In the genomic region with DNA sequence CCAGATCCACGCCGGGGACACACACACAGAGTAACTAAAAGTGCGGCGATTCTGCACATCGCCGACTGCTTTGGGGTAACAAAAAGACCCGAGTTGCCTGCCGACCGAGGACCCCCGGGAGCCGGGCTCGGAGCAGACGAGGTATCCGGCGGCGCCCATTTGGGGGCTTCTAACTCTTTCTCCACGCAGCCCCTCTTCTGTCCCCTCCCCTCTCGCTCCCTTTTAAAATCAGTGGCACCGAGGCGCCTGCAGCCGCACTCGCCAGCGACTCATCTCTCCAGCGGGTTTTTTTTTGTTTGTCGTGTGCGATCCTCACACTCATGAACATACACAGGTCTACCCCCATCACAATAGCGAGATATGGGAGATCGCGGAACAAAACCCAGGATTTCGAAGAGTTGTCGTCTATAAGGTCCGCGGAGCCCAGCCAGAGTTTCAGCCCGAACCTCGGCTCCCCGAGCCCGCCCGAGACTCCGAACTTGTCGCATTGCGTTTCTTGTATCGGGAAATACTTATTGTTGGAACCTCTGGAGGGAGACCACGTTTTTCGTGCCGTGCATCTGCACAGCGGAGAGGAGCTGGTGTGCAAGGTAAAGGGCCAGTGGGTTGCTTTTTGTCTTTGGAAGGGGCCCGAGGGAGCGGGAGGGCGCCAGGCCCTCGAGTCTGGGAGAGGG, we compare ENCODE assay signal across 8 cellular contexts. TPM values are rescaled to one million over a fixed set of nuclear protein-coding genes. Genes with fewer than 3 reads are reported as not detected.
A peak's percentile ranks its signal among the peaks of the same experiment; 100 is the strongest.
DNase-seq lines count a peak whose midpoint lies in the region; ATAC-seq and TF ChIP-seq lines count a peak whose summit lies in the region.

No MANE protein-coding gene starts in this region.

- H3K9me2 ChIP-seq in GM23248 (ENCODE audit: insufficient read depth) (no peaks in the 10 kb centered on the region), SU-DHL-6 (replicated peaks; ENCODE audit: insufficient read depth, low read length) (no peaks in the 10 kb centered on the region)

- H3K4me1 ChIP-seq in A673 (ENCODE audit: insufficient read depth, low read length, poor library complexity, severe bottlenecking) = peaks cover 45% of the 10 kb centered on the region
- H3K4me1 ChIP-seq in GM23248 (ENCODE audit: insufficient read depth) = peaks cover 44% of the 10 kb centered on the region
- H3K4me1 ChIP-seq in liver (ENCODE audit: control insufficient read depth in 4 of 4, insufficient read depth in 4 of 4, low read length in 3 of 4) = peaks cover 3 to 19% (median 12%) of the 10 kb centered on the region in 4 donors

- in situ Hi-C loops in GM23248 (cut with MboI) = loop anchor here (10.0 kb wide), 3 partner anchors 287 to 883 kb away; no protein-coding TSS in a partner anchor

- peak in 1 of 2 donors; percentile 7 for TF ChIP-seq RAD21 in liver (IDR thresholded peaks at IDR 0.05)

- H3K36me3 ChIP-seq in A673 (ENCODE audit: insufficient read depth, low read length, poor library complexity, severe bottlenecking) (peaks cover 3% of the 10 kb centered on the region), GM23248 (ENCODE audit: low read depth) (no peaks in the 10 kb centered on the region; the same call in 1 of the 2 replicates), SU-DHL-6 (ENCODE audit: low read length) (peaks cover 7% of the 10 kb centered on the region; the same call in 1 of the 2 replicates), liver (ENCODE audit: control insufficient read depth in 4 of 4, insufficient read depth in 3 of 4, low read depth in 1 of 4, low read length in 3 of 4) (no peaks in the 10 kb centered on the region)

- no peaks in the 10 kb centered on the region for H3K9me3 ChIP-seq in A673 (ENCODE audit: low read depth, low read length, poor library complexity, severe bottlenecking)
- no peaks in the 10 kb centered on the region for H3K9me3 ChIP-seq in GM23248 (ENCODE audit: low read depth)
- H3K9me3 ChIP-seq in SU-DHL-6 (ENCODE audit: insufficient read depth, low read length) = no peaks in the 10 kb centered on the region
- no peaks in the 10 kb centered on the region for H3K9me3 ChIP-seq in liver (ENCODE audit: control insufficient read depth in 4 of 4, low read length in 3 of 4)

- intact Hi-C loops in A673 (cut with micrococcal nuclease; ENCODE audit: unreplicated experiment) = loop anchor here (2.0 to 5.0 kb wide), 5 partner anchors 106 to 855 kb away; no protein-coding TSS in a partner anchor

- H3K9ac ChIP-seq in GM23248 = peak overlapping the region; percentile 86
- H3K9ac ChIP-seq in SU-DHL-6 (ENCODE audit: low read length) = peak overlapping the region; percentile 91
- peak overlapping the region; percentile 67 to 78 for H3K9ac ChIP-seq in liver (ENCODE audit: low read depth in 1 of 2, low read length in 2 of 2)

- ATAC-seq in HG02759 (IDR thresholded peaks at IDR 0.05; ENCODE audit: unreplicated experiment) (no peak), GM21723 (IDR thresholded peaks at IDR 0.05; ENCODE audit: unreplicated experiment) (no peak)

- H3F3A ChIP-seq in GM23248 (ENCODE audit: insufficient read depth) = peaks cover 65% of the 10 kb centered on the region
- peaks cover 13% of the 10 kb centered on the region; the same call in 1 of the 2 replicates for H3F3A ChIP-seq in SU-DHL-6 (ENCODE audit: insufficient read depth)

- H2AFZ ChIP-seq in GM23248 = peak overlapping the region; percentile 79
- H2AFZ ChIP-seq in SU-DHL-6 (ENCODE audit: low read depth, low read length, severe bottlenecking) = peak overlapping the region; percentile 7

- WGBS in GM23248 (ENCODE audit: low coverage in 1 of 2, low lambda C conversion rate in 2 of 2, missing lambda C conversion rate in 2 of 2), 2 experiments = 1% methylated on average over 50 of the region's 50 CpGs
- 4% methylated on average over 50 of the region's 50 CpGs for WGBS in liver

- CTCF ChIA-PET in A673 (lab: Charles Lee) = interaction anchor here (0.5 to 3.1 kb wide), 12 partner anchors 56 to 889 kb away, joined by 3 to 13 read pairs (median 3); no protein-coding TSS in a partner anchor

- DNase-seq in A673 (ENCODE audit: low spot score) (peak; percentile 65), GM23248 (peak; percentile 65), caudate nucleus (lab: John Stamatoyannopoulos, UW) (no peak)
- peak; percentile 8 to 68 (median 28) for DNase-seq in stimulated activated naive CD4-positive, alpha-beta T cell (lab: John Stamatoyannopoulos, UW)

- H3K4me2 ChIP-seq in GM23248 (ENCODE audit: unreplicated experiment) = peak overlapping the region; percentile 92
- peak overlapping the region; percentile 64 for H3K4me2 ChIP-seq in SU-DHL-6 (ENCODE audit: low read depth, low read length, poor library complexity, severe bottlenecking)

- POLR2A ChIA-PET in A673 (lab: Charles Lee; ENCODE audit: low non-redundant PET) = no interaction called here

- no peaks in the 10 kb centered on the region for H3K27me3 ChIP-seq in A673 (replicated peaks; ENCODE audit: insufficient read depth, low read depth, low read length, poor library complexity)
- no peaks in the 10 kb centered on the region for H3K27me3 ChIP-seq in GM23248 (replicated peaks; ENCODE audit: insufficient read depth)
- no peaks in the 10 kb centered on the region for H3K27me3 ChIP-seq in SU-DHL-6 (ENCODE audit: low read length)
- no peaks in the 10 kb centered on the region for H3K27me3 ChIP-seq in liver (ENCODE audit: control insufficient read depth in 4 of 4, insufficient read depth in 4 of 4, low read length in 3 of 4)

- H4K20me1 ChIP-seq in GM23248 (ENCODE audit: insufficient read depth) (peaks cover 4% of the 10 kb centered on the region; the same call in 1 of the 2 replicates), SU-DHL-6 (ENCODE audit: low read depth, low read length) (peaks cover 17% of the 10 kb centered on the region; the same call in 1 of the 2 replicates)

- H3K79me2 ChIP-seq in GM23248 (ENCODE audit: insufficient read depth) (peaks cover 54% of the 10 kb centered on the region), SU-DHL-6 (ENCODE audit: insufficient read depth, low read length) (peaks cover 67% of the 10 kb centered on the region)

- peak overlapping the region; percentile 88 for H3K27ac ChIP-seq in A673 (ENCODE audit: low read depth, low read length, poor library complexity, severe bottlenecking)
- peak overlapping the region; percentile 66 for H3K27ac ChIP-seq in GM23248
- peak overlapping the region; percentile 86 for H3K27ac ChIP-seq in SU-DHL-6 (ENCODE audit: low read depth, low read length)
- peak overlapping the region; percentile 76 for H3K27ac ChIP-seq in caudate nucleus (ENCODE audit: low read depth, low read length)
- peak overlapping the region; percentile 92 to 96 for H3K27ac ChIP-seq in liver (ENCODE audit: low read depth in 1 of 2, low read length in 2 of 2)

- TSS peak; percentile 22 for BruUV-seq in A673 (replicated peaks; lab: Mats Ljungman, UMichigan)

- H3K4me3 ChIP-seq in A673 (ENCODE audit: low read depth, low read length, poor library complexity, severe bottlenecking) (peak overlapping the region; percentile 87), GM23248 (peak overlapping the region; percentile 98), SU-DHL-6 (ENCODE audit: insufficient read depth, low read length, poor library complexity, severe bottlenecking) (peak overlapping the region; percentile 95), liver (ENCODE audit: low read depth in 1 of 3, low read length in 3 of 3) (peak overlapping the region; percentile 67 to 85 (median 76))

- TF ChIP-seq CTCF in A673 (conservative IDR thresholded peaks at IDR 0.05; ENCODE audit: low read depth, low read length) = no peak
- no peak for TF ChIP-seq CTCF in SU-DHL-6 (IDR thresholded peaks at IDR 0.05; ENCODE audit: insufficient read depth, low read length, poor library complexity, severe bottlenecking)
- no peak for TF ChIP-seq CTCF in liver (IDR thresholded peaks at IDR 0.05; ENCODE audit: low read depth, low read length, missing input control)

TF ChIP-seq in liver, 16 proteins besides CTCF, POLR2A, EP300 and RAD21:
- TF ChIP-seq JUND (IDR thresholded peaks at IDR 0.05) (no peak), YY1 (IDR thresholded peaks at IDR 0.05) (no peak), FOXA2 (IDR thresholded peaks at IDR 0.05) (no peak)
TF ChIP-seq in liver: peak in this region for 0.

RNA-seq across cellular contexts. Expression of a gene that starts 1.4 kb away (rescaled TPM):
- 92.3 and 100.0 TPM in 2 replicates for total RNA-seq in A673 (2021)
- total RNA-seq in GM23248 (2014; rRNA removed; shearing (Covaris generic)) = 43.8 and 46.9 TPM in 2 replicates
- 31.5 and 32.1 TPM in 2 replicates for polyA plus RNA-seq in GM23248 (2016; fragmentation: Nextera tagmentation; extraction: Ambion mirVana)
- total RNA-seq in liver = 10 to 100 TPM; 15.7 to 27.8 TPM
- polyA plus RNA-seq in liver = 1 to 10 TPM; 6.7 to 9.0 TPM

Comparison
In these comparisons a context has a peak if more than half of its experiments do, and no peak if none do; other contexts are left out.
1. DNase-seq: peak in A673 (single experiment), GM23248 (single experiment) and stimulated activated naive CD4-positive, alpha-beta T cell (6 of 6); none in caudate nucleus (0 of 61).
2. Peak in every context shown above with its lines, with median percentiles within 50 percentile points of each other: H3K27ac ChIP-seq, H3K4me3 ChIP-seq and H3K9ac ChIP-seq.